ENCODE assay signal across 20 cellular contexts in the genomic region with DNA sequence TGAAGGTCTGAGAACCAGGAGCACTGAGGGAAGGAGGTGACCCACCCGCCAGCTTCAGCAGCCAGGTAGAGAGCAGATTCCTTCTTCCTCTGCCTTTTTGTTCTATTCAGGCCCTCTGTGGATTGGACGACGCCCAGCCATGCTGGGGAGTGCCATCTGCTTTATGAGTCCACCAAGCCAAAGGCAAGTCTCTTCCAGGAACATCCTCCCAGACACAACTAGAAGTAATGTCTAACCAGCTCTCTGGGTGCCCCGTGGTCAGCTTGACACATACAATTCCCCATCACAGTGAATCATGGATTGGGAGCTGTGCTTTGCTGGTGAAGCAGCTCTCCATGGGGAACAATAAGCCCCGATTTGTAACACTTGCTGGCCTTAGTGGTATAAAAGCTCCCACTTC.
"Had no signal": no experiment of that assay in that cellular context is flagged by ENCODE, and none has a peak within 500 bp of the region (broad histone marks: within the 10 kb centered on the region; RNA-seq: fewer than 3 reads in every experiment).

No MANE protein-coding gene starts in this region.

- H3K79me2 ChIP-seq: parathyroid adenoma had no signal

- H3K4me3 ChIP-seq: breast epithelium, heart right ventricle, lung, right lobe of liver, stomach, testis, upper lobe of left lung had no signal

- H3K27ac ChIP-seq: heart right ventricle, neutrophil, parathyroid adenoma, right lobe of liver, testis, upper lobe of left lung had no signal

- DNase-seq: activated CD4-positive, alpha-beta T cell treated with anti-CD3 and anti-CD28 coated beads for 1 hour; activated CD4-positive, alpha-beta T cell treated with anti-CD3 and anti-CD28 coated beads, Interleukin-2, amount 50 U/mL, for 1 hour; activated gamma-delta T cell treated with Interleukin-2 at 50 U/mL for 16 hours; activated naive CD8-positive, alpha-beta T cell treated with anti-CD3 and anti-CD28 coated beads for 36 hours; activated T-cell treated with anti-CD3 and anti-CD28 coated beads, Interleukin-2, amount 50 U/mL, for 1 hour; effector CD4-positive, alpha-beta T cell; heart right ventricle; naive thymus-derived CD8-positive, alpha-beta T cell; right lobe of liver; small intestine; stimulated activated CD4-positive, alpha-beta T cell treated with anti-CD3 and anti-CD28 coated beads, Interleukin-2, amount 100 ng/mL, for 24 hours; stomach; T-cell; testis; upper lobe of left lung had no signal

- H3K27me3 ChIP-seq: breast epithelium, neutrophil, right lobe of liver, testis, upper lobe of left lung had no signal

- ATAC-seq: heart right ventricle; naive thymus-derived CD8-positive, alpha-beta T cell; right lobe of liver; stimulated activated effector memory CD8-positive, alpha-beta T cell treated with anti-CD3 and anti-CD28 coated beads, Interleukin-12 subunit alpha, Interleukin-12 subunit beta, amount 100 ng/mL, for 72 hours; T-cell had no signal

- H3K4me1 ChIP-seq: parathyroid adenoma had no signal

- H2AFZ ChIP-seq: parathyroid adenoma had no signal

- H3K9ac ChIP-seq: parathyroid adenoma had no signal

- H3K9me3 ChIP-seq: breast epithelium, neutrophil, right lobe of liver, stomach, testis, upper lobe of left lung had no signal

- H3K36me3 ChIP-seq: breast epithelium, heart right ventricle, neutrophil, right lobe of liver, stomach, upper lobe of left lung had no signal
